16 cellular contexts compared by ENCODE assay signal in genomic region chr3:5151586-5151985, GRCh38.
"Had no signal": no experiment of that assay in that cellular context is flagged by ENCODE, and none has a peak within 500 bp of the region (broad histone marks: within the 10 kb centered on the region; RNA-seq: fewer than 3 reads in every experiment).

No MANE protein-coding gene starts in this region.

- H3K27ac ChIP-seq: cardiac muscle cell, lower lobe of right lung had no signal

- H3K4me3 ChIP-seq: cardiac muscle cell, lower lobe of right lung had no signal

- ATAC-seq: activated CD8-positive, alpha-beta T cell treated with anti-CD3 and anti-CD28 coated beads for 36 hours; activated naive CD4-positive, alpha-beta T cell treated with anti-CD3 and anti-CD28 coated beads, Interleukin-2, amount 50 U/mL, for 72 hours; activated T-cell treated with anti-CD3 and anti-CD28 coated beads, Interleukin-2, amount 50 U/mL, for 4 hours; esophagus mucosa; left colon; lower lobe of right lung had no signal

- H3K9me3 ChIP-seq: lower lobe of right lung had no signal

- DNase-seq: activated B cell treated with CpG ODN at 0.5 μM for 24 hours; activated CD4-positive, alpha-beta T cell treated with anti-CD3 and anti-CD28 coated beads for 48 hours; activated CD8-positive, alpha-beta T cell treated with anti-CD3 and anti-CD28 coated beads for 36 hours; activated gamma-delta T cell; activated T-cell treated with anti-CD3 and anti-CD28 coated beads, Interleukin-2, amount 50 U/mL, for 4 hours; left colon; lower lobe of right lung; stimulated activated CD4-positive, alpha-beta T cell treated with anti-CD3 and anti-CD28 coated beads, Interleukin-1b, Interleukin-23, amount 100 ng/mL, for 48 hours had no signal

- FAIRE-seq: colon, endometrium, islet of Langerhans, TTC549, urothelium cell line had no signal

- H3K36me3 ChIP-seq: cardiac muscle cell, lower lobe of right lung had no signal

- H3K27me3 ChIP-seq: cardiac muscle cell had no signal
